In the genomic region with DNA sequence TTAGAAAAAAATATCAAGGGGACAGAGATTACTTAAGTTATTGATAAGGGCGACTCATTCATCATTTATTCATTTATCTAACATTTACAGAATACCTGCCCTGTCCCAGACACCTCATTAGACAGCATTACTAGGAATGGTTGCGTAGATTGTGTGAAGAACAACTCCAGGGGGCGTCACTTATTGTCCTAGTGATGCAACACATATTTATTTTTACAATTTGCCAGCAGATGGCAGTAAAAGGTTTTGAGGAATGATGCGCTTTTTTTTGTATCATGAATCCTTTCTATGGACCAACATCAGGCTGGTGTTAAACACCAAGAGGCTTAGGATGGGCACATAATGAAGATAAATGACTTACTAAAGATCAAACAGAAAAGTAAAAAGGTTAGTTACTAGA, we compare ENCODE assay signal across 9 cellular contexts. TPM values are rescaled to one million over a fixed set of nuclear protein-coding genes. Genes with fewer than 3 reads are reported as not detected.
DNase-seq lines count a peak whose midpoint lies in the region; ATAC-seq and TF ChIP-seq lines count a peak whose summit lies in the region.
"Had no signal": no experiment of that assay in that cellular context is flagged by ENCODE, and none has a peak within 500 bp of the region (broad histone marks: within the 10 kb centered on the region; RNA-seq: fewer than 3 reads in every experiment).

No MANE protein-coding gene starts in this region.

- POLR2A ChIA-PET in T-cell (lab: Charles Lee), result no interaction called here
- POLR2A ChIA-PET in naive thymus-derived CD8-positive, alpha-beta T cell (lab: Charles Lee), result no interaction called here

- H3K4me1 Mint-ChIP-seq in nephron progenitor cell (peaks cover 3% of the 10 kb centered on the region), T-cell (peaks cover 5 to 7% (median 5%) of the 10 kb centered on the region in 3 donors)
- H3K4me1 Mint-ChIP-seq in naive thymus-derived CD8-positive, alpha-beta T cell, result peaks cover 0 to 8% (median 4%) of the 10 kb centered on the region in 4 donors

- peak; percentile 26 to 65 (median 52) for TF ChIP-seq CTCF in adrenal gland (IDR thresholded peaks at IDR 0.05)
- TF ChIP-seq CTCF in nephron progenitor cell (IDR thresholded peaks at IDR 0.05), result peak; percentile 44

- H3K4me3 Mint-ChIP-seq in nephron progenitor cell, result no peak overlapping the region
- H3K4me3 Mint-ChIP-seq in T-cell, result no peak overlapping the region
- H3K4me3 Mint-ChIP-seq in naive thymus-derived CD8-positive, alpha-beta T cell, result no peak overlapping the region

- H3K36me3 Mint-ChIP-seq in nephron progenitor cell (ENCODE audit: low read depth) (no peaks in the 10 kb centered on the region), T-cell (no peaks in the 10 kb centered on the region)
- H3K36me3 Mint-ChIP-seq in naive thymus-derived CD8-positive, alpha-beta T cell, result no peaks in the 10 kb centered on the region

- H3K36me3 ChIP-seq in adrenal gland (replicated peaks in 1 of 2), result no peaks in the 10 kb centered on the region
- H3K36me3 ChIP-seq: BLaER1 had no signal

- peaks cover 21 to 45% of the 10 kb centered on the region in 2 donors for H3K4me1 ChIP-seq in adrenal gland (replicated peaks in 1 of 2)
- H3K4me1 ChIP-seq: BLaER1 had no signal

- intact Hi-C loops in adrenal gland (cut with DNase I), result loop anchor here in 1 of 2 donors (10.0 kb wide), 1 partner anchor 101 kb away; no protein-coding TSS in a partner anchor

- TF ChIP-seq POLR2A in adrenal gland (IDR thresholded peaks at IDR 0.05), result no peak

- no peak overlapping the region for H3K27ac ChIP-seq in adrenal gland
- H3K27ac ChIP-seq: BLaER1 had no signal

- no peaks in the 10 kb centered on the region for H3K27me3 ChIP-seq in adrenal gland
- H3K27me3 ChIP-seq: BLaER1 had no signal

- H3K27ac Mint-ChIP-seq in nephron progenitor cell (no peak overlapping the region), T-cell (no peak overlapping the region)
- no peak overlapping the region for H3K27ac Mint-ChIP-seq in naive thymus-derived CD8-positive, alpha-beta T cell

- WGBS in adrenal gland, 4 donors, result 56 to 64% (median 59%) methylated on average over 4 of the region's 4 CpGs

- H3K27me3 Mint-ChIP-seq in nephron progenitor cell (ENCODE audit: low read depth, poor library complexity) (peaks cover 22% of the 10 kb centered on the region), T-cell (peaks cover 19 to 23% of the 10 kb centered on the region in 2 donors)
- H3K27me3 Mint-ChIP-seq in naive thymus-derived CD8-positive, alpha-beta T cell, result peaks cover 15 to 49% (median 20%) of the 10 kb centered on the region in 5 donors

- H3K9me3 ChIP-seq in adrenal gland (replicated peaks in 1 of 3), result no peaks in the 10 kb centered on the region
- H3K9me3 ChIP-seq: BLaER1 had no signal

- CTCF ChIA-PET in T-cell (lab: Charles Lee), result interaction anchor here (0.5 to 0.7 kb wide), 2 partner anchors 12 to 32 kb away, joined by 3 to 4 read pairs; no protein-coding TSS in a partner anchor

- H3K4me3 ChIP-seq in adrenal gland, result no peak overlapping the region
- H3K4me3 ChIP-seq: BLaER1 had no signal

- no peaks in the 10 kb centered on the region for H3K9me3 Mint-ChIP-seq in nephron progenitor cell
- no peaks in the 10 kb centered on the region for H3K9me3 Mint-ChIP-seq in T-cell
- no peaks in the 10 kb centered on the region for H3K9me3 Mint-ChIP-seq in naive thymus-derived CD8-positive, alpha-beta T cell

- no peak for ATAC-seq in T-cell (replicated peaks in 1 of 4)
- no peak for ATAC-seq in naive thymus-derived CD8-positive, alpha-beta T cell
- ATAC-seq in GM19328 (IDR thresholded peaks at IDR 0.05; ENCODE audit: unreplicated experiment), result no peak

- DNase-seq in NCI-H1436 (lab: John Stamatoyannopoulos, UW), result peak; percentile 14
- DNase-seq in NCI-H1436 treated with DMSO at 0.1 percent for 48 hours (lab: John Stamatoyannopoulos, UW), result no peak
- peak; percentile 67 for DNase-seq in NCI-H1694 treated with DMSO at 0.1 percent for 48 hours (lab: John Stamatoyannopoulos, UW)
- DNase-seq in adrenal gland, result no peak
- DNase-seq in nephron progenitor cell, result peak; percentile 11
- DNase-seq in T-cell, result no peak
- DNase-seq in naive thymus-derived CD8-positive, alpha-beta T cell, result no peak

RNA-seq across cellular contexts. Expression of a gene that starts 5.5 kb away (rescaled TPM):
- total RNA-seq in adrenal gland, result 10 to 100 TPM in 7 of 8 donors, 1 to 10 TPM in 1; 9.1 to 59.4 (median 23.9) TPM
- polyA plus RNA-seq in adrenal gland, result 10 to 100 TPM in 1 of 3 donors, 1 to 10 TPM in 2; 2.2 to 37.6 (median 2.5) TPM
- under 1 TPM in 2 of 5 donors, not detected in 3; 0.41 to 0.46 TPM for total RNA-seq in T-cell
- not detected for total RNA-seq in naive thymus-derived CD8-positive, alpha-beta T cell
- polyA plus RNA-seq in naive thymus-derived CD8-positive, alpha-beta T cell, result not detected

Comparison
In these comparisons a context has a peak if more than half of its experiments do, and no peak if none do; other contexts are left out.
1. DNase-seq: peak in NCI-H1436 (single experiment), NCI-H1694 treated with DMSO at 0.1 percent for 48 hours (single experiment) and nephron progenitor cell (single experiment); none in NCI-H1436 treated with DMSO at 0.1 percent for 48 hours (single experiment), adrenal gland (0 of 7), T-cell (0 of 34) and naive thymus-derived CD8-positive, alpha-beta T cell (0 of 10).
2. RNA of a gene that starts 5.5 kb away (total RNA-seq): 9.1 to 59.4 TPM in adrenal gland; 0.41 to 0.46 TPM in T-cell and not detected in naive thymus-derived CD8-positive, alpha-beta T cell; every median in the first group is over 4 times any median in the second.